Comparison of ENCODE assay signal across 18 cellular contexts in genomic region chr17:82608816-82609215, GRCh38. TPM values are rescaled to one million over a fixed set of nuclear protein-coding genes. Genes with fewer than 3 reads are reported as not detected.
A peak's percentile ranks its signal among the peaks of the same experiment; 100 is the strongest.
DNase-seq lines count a peak whose midpoint lies in the region; ATAC-seq and TF ChIP-seq lines count a peak whose summit lies in the region.
"Had no signal": no experiment of that assay in that cellular context is flagged by ENCODE, and none has a peak within 500 bp of the region (broad histone marks: within the 10 kb centered on the region; RNA-seq: fewer than 3 reads in every experiment).

No MANE protein-coding gene starts in this region.

- intact Hi-C loops in ascending aorta (cut with DNase I), result no loop called here

- H3K36me3 Mint-ChIP-seq in activated CD8-positive, alpha-beta memory T cell treated with anti-CD3 and anti-CD28 coated beads, Interleukin-2, amount 10 ng/mL, durations not matched to agents 7 days and 5 days, result peaks cover 39% of the 10 kb centered on the region
- H3K36me3 Mint-ChIP-seq in WTC11 (peaks cover 55% of the 10 kb centered on the region), glutamatergic neuron (ENCODE audit: unreplicated experiment) (peaks cover 4% of the 10 kb centered on the region)
- peaks cover 98% of the 10 kb centered on the region for H3K36me3 Mint-ChIP-seq in stimulated activated effector memory CD8-positive, alpha-beta T cell treated with anti-CD3 and anti-CD28 coated beads, Interleukin-12 subunit alpha, Interleukin-12 subunit beta, amount 100 ng/mL, for 72 hours

- peaks cover 30 to 62% of the 10 kb centered on the region in 2 donors for H3K36me3 ChIP-seq in ascending aorta

- no peaks in the 10 kb centered on the region for H3K9me3 Mint-ChIP-seq in activated CD8-positive, alpha-beta memory T cell treated with anti-CD3 and anti-CD28 coated beads, Interleukin-2, amount 10 ng/mL, durations not matched to agents 7 days and 5 days (ENCODE audit: low read depth)
- H3K9me3 Mint-ChIP-seq in WTC11, result no peaks in the 10 kb centered on the region
- peaks cover 5% of the 10 kb centered on the region for H3K9me3 Mint-ChIP-seq in glutamatergic neuron (ENCODE audit: unreplicated experiment)
- no peaks in the 10 kb centered on the region for H3K9me3 Mint-ChIP-seq in stimulated activated effector memory CD8-positive, alpha-beta T cell treated with anti-CD3 and anti-CD28 coated beads, Interleukin-12 subunit alpha, Interleukin-12 subunit beta, amount 100 ng/mL, for 72 hours

- CTCF ChIA-PET in activated CD8-positive, alpha-beta memory T cell treated with anti-CD3 and anti-CD28 coated beads, Interleukin-2, amount 10 ng/mL, durations not matched to agents 7 days and 5 days (lab: Charles Lee), result no interaction called here
- CTCF ChIA-PET in WTC11 (lab: Charles Lee), result interaction anchor here (0.6 to 1.0 kb wide), 2 partner anchors 9 to 87 kb away, joined by 3 read pairs; no protein-coding TSS in a partner anchor

- no peak for ATAC-seq in activated CD8-positive, alpha-beta memory T cell treated with anti-CD3 and anti-CD28 coated beads, Interleukin-2, amount 10 ng/mL, durations not matched to agents 7 days and 5 days
- no peak for ATAC-seq in WTC11
- no peak for ATAC-seq in stimulated activated effector memory CD8-positive, alpha-beta T cell treated with anti-CD3 and anti-CD28 coated beads, Interleukin-12 subunit alpha, Interleukin-12 subunit beta, amount 100 ng/mL, for 72 hours
- ATAC-seq: Panc1, Right ventricle myocardium inferior had no signal

- POLR2A ChIA-PET in WTC11 (lab: Charles Lee), result no interaction called here

- no peaks in the 10 kb centered on the region for H3K9me3 ChIP-seq in ascending aorta
- H3K9me3 ChIP-seq: Caco-2 had no signal

- H3K27ac Mint-ChIP-seq in activated CD8-positive, alpha-beta memory T cell treated with anti-CD3 and anti-CD28 coated beads, Interleukin-2, amount 10 ng/mL, durations not matched to agents 7 days and 5 days, result peak overlapping the region; percentile 50
- H3K27ac Mint-ChIP-seq in WTC11 (peak overlapping the region; percentile 2; the same call in 1 of the 2 replicates), glutamatergic neuron (ENCODE audit: unreplicated experiment) (peak overlapping the region; percentile 34)
- H3K27ac Mint-ChIP-seq in stimulated activated effector memory CD8-positive, alpha-beta T cell treated with anti-CD3 and anti-CD28 coated beads, Interleukin-12 subunit alpha, Interleukin-12 subunit beta, amount 100 ng/mL, for 72 hours, result peak overlapping the region; percentile 10
- H3K27ac Mint-ChIP-seq: H9 had no signal

- H3K4me3 Mint-ChIP-seq in activated CD8-positive, alpha-beta memory T cell treated with anti-CD3 and anti-CD28 coated beads, Interleukin-2, amount 10 ng/mL, durations not matched to agents 7 days and 5 days, result no peak overlapping the region
- no peak overlapping the region for H3K4me3 Mint-ChIP-seq in WTC11
- H3K4me3 Mint-ChIP-seq in glutamatergic neuron (ENCODE audit: unreplicated experiment), result no peak overlapping the region
- H3K4me3 Mint-ChIP-seq in stimulated activated effector memory CD8-positive, alpha-beta T cell treated with anti-CD3 and anti-CD28 coated beads, Interleukin-12 subunit alpha, Interleukin-12 subunit beta, amount 100 ng/mL, for 72 hours, result no peak overlapping the region
- H3K4me3 Mint-ChIP-seq: H9 had no signal

- peaks cover 4% of the 10 kb centered on the region for H3K4me1 Mint-ChIP-seq in activated CD8-positive, alpha-beta memory T cell treated with anti-CD3 and anti-CD28 coated beads, Interleukin-2, amount 10 ng/mL, durations not matched to agents 7 days and 5 days
- H3K4me1 Mint-ChIP-seq in WTC11, result peaks cover 7% of the 10 kb centered on the region
- peaks cover 32% of the 10 kb centered on the region for H3K4me1 Mint-ChIP-seq in glutamatergic neuron (ENCODE audit: low read depth, unreplicated experiment)
- H3K4me1 Mint-ChIP-seq in stimulated activated effector memory CD8-positive, alpha-beta T cell treated with anti-CD3 and anti-CD28 coated beads, Interleukin-12 subunit alpha, Interleukin-12 subunit beta, amount 100 ng/mL, for 72 hours, result peaks cover 9% of the 10 kb centered on the region

- H3K4me1 ChIP-seq in ascending aorta, result no peaks in the 10 kb centered on the region
- H3K4me1 ChIP-seq: Caco-2 had no signal

- TF ChIP-seq CTCF in WTC11 (IDR thresholded peaks at IDR 0.05), result no peak
- no peak for TF ChIP-seq CTCF in glutamatergic neuron (IDR thresholded peaks at IDR 0.05; ENCODE audit: partially characterized antibody, unreplicated experiment)
- TF ChIP-seq CTCF in ascending aorta (IDR thresholded peaks at IDR 0.05), result no peak

- H3K27ac ChIP-seq in ascending aorta, result no peak overlapping the region
- H3K27ac ChIP-seq: C4-2B had no signal

- no peak for DNase-seq in activated CD8-positive, alpha-beta memory T cell treated with anti-CD3 and anti-CD28 coated beads, Interleukin-2, amount 10 ng/mL, durations not matched to agents 7 days and 5 days
- no peak for DNase-seq in activated CD8-positive, alpha-beta memory T cell treated with anti-CD3 and anti-CD28 coated beads, Interleukin-2, amount 50 U/mL, for 4 hours
- DNase-seq in WTC11 (ENCODE audit: low spot score) (no peak), glutamatergic neuron (no peak), GM19240 (ENCODE audit: insufficient read length, low spot score) (no peak), COLO668 (lab: John Stamatoyannopoulos, UW; ENCODE audit: unreplicated experiment) (no peak), ascending aorta (ENCODE audit: low spot score in 2 of 2) (no peak)
- no peak for DNase-seq in stimulated activated effector memory CD8-positive, alpha-beta T cell treated with anti-CD3 and anti-CD28 coated beads, Interleukin-12 subunit alpha, Interleukin-12 subunit beta, amount 100 ng/mL, for 72 hours (ENCODE audit: low spot score in 2 of 2)
- DNase-seq: Caco-2, DMS53, H9, NCI-H1048, NCI-H1436 treated with DMSO at 0.1 percent for 48 hours, NCI-H2081 treated with DMSO at 0.1 percent for 48 hours, NCI-H524 had no signal

- H3K27me3 ChIP-seq in ascending aorta, result no peaks in the 10 kb centered on the region

- H3K4me3 ChIP-seq in ascending aorta, result no peak overlapping the region

- H3K27me3 Mint-ChIP-seq in activated CD8-positive, alpha-beta memory T cell treated with anti-CD3 and anti-CD28 coated beads, Interleukin-2, amount 10 ng/mL, durations not matched to agents 7 days and 5 days, result no peaks in the 10 kb centered on the region
- no peaks in the 10 kb centered on the region for H3K27me3 Mint-ChIP-seq in WTC11 (ENCODE audit: low read depth)
- H3K27me3 Mint-ChIP-seq in glutamatergic neuron (ENCODE audit: unreplicated experiment), result peaks cover 14% of the 10 kb centered on the region

TF ChIP-seq in WTC11, 78 proteins besides CTCF, POLR2A, EP300 and RAD21 (continues in another document):
- TF ChIP-seq ZNF416 (CRISPR knock-in tag; IDR thresholded peaks at IDR 0.05) (no peak), ZNF396 (CRISPR knock-in tag; IDR thresholded peaks at IDR 0.05; ENCODE audit: borderline replicate concordance) (no peak), CREB1 (CRISPR knock-in tag; IDR thresholded peaks at IDR 0.05) (no peak), NFATC4 (CRISPR knock-in tag; IDR thresholded peaks at IDR 0.05) (no peak), ZNF138 (CRISPR knock-in tag; conservative IDR thresholded peaks at IDR 0.05) (no peak), SMAD4 (CRISPR knock-in tag; IDR thresholded peaks at IDR 0.05) (no peak), GABPB1 (CRISPR knock-in tag; IDR thresholded peaks at IDR 0.05) (no peak), GRHL2 (CRISPR knock-in tag; IDR thresholded peaks at IDR 0.05; ENCODE audit: insufficient replicate concordance, severe bottlenecking) (no peak)
- TF ChIP-seq, protein P1, sequence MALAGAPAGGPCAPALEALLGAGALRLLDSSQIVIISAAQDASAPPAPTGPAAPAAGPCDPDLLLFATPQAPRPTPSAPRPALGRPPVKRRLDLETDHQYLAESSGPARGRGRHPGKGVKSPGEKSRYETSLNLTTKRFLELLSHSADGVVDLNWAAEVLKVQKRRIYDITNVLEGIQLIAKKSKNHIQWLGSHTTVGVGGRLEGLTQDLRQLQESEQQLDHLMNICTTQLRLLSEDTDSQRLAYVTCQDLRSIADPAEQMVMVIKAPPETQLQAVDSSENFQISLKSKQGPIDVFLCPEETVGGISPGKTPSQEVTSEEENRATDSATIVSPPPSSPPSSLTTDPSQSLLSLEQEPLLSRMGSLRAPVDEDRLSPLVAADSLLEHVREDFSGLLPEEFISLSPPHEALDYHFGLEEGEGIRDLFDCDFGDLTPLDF (CRISPR knock-in tag; IDR thresholded peaks at IDR 0.05), result no peak
- TF ChIP-seq, protein P2, sequence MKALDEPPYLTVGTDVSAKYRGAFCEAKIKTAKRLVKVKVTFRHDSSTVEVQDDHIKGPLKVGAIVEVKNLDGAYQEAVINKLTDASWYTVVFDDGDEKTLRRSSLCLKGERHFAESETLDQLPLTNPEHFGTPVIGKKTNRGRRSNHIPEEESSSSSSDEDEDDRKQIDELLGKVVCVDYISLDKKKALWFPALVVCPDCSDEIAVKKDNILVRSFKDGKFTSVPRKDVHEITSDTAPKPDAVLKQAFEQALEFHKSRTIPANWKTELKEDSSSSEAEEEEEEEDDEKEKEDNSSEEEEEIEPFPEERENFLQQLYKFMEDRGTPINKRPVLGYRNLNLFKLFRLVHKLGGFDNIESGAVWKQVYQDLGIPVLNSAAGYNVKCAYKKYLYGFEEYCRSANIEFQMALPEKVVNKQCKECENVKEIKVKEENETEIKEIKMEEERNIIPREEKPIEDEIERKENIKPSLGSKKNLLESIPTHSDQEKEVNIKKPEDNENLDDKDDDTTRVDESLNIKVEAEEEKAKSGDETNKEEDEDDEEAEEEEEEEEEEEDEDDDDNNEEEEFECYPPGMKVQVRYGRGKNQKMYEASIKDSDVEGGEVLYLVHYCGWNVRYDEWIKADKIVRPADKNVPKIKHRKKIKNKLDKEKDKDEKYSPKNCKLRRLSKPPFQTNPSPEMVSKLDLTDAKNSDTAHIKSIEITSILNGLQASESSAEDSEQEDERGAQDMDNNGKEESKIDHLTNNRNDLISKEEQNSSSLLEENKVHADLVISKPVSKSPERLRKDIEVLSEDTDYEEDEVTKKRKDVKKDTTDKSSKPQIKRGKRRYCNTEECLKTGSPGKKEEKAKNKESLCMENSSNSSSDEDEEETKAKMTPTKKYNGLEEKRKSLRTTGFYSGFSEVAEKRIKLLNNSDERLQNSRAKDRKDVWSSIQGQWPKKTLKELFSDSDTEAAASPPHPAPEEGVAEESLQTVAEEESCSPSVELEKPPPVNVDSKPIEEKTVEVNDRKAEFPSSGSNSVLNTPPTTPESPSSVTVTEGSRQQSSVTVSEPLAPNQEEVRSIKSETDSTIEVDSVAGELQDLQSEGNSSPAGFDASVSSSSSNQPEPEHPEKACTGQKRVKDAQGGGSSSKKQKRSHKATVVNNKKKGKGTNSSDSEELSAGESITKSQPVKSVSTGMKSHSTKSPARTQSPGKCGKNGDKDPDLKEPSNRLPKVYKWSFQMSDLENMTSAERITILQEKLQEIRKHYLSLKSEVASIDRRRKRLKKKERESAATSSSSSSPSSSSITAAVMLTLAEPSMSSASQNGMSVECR (CRISPR knock-in tag; IDR thresholded peaks at IDR 0.05; ENCODE audit: borderline replicate concordance), result no peak

RNA-seq across cellular contexts. Expression of gene WDR45B, which starts 39.4 kb away (rescaled TPM):
- 10 to 100 TPM; 37.0 to 41.4 TPM for total RNA-seq in activated CD8-positive, alpha-beta memory T cell treated with anti-CD3 and anti-CD28 coated beads, Interleukin-2, amount 10 ng/mL, durations not matched to agents 7 days and 5 days
- total RNA-seq in WTC11 (2021) (87.1 to 96.5 TPM (median 89.1 TPM) in 3 replicates), glutamatergic neuron (ENCODE audit: unreplicated experiment) (60.4 TPM), ascending aorta (53.7 TPM)
